ENCODE assay signal across 29 cellular contexts in the genomic region with DNA sequence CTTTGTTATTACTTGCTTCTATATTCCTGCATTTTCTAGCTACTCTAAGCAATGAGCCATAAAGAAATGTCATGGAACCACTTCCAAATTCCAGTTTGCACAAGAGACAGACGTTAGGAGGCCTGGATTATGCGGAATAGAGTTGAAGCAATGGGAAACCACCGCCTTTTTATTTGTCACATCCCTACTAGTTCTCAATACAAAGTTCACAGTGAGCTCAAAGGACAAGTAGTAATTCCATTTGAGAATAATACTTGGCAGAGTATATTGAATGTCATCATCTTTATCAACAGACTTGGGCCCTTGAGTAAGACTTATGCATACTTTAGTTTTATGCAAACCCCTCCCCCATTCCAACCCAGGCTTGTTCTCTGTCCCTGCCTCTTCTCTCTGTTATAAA. TPM values are rescaled to one million over a fixed set of nuclear protein-coding genes. Genes with fewer than 3 reads are reported as not detected.
DNase-seq lines count a peak whose midpoint lies in the region; ATAC-seq, FAIRE-seq and TF ChIP-seq lines count a peak whose summit lies in the region.
"Had no signal": no experiment of that assay in that cellular context is flagged by ENCODE, and none has a peak within 500 bp of the region (broad histone marks: within the 10 kb centered on the region; RNA-seq: fewer than 3 reads in every experiment).

No MANE protein-coding gene starts in this region.

- H3K9me3 ChIP-seq in astrocyte (ENCODE audit: insufficient read depth, low read depth, low read length) (no peaks in the 10 kb centered on the region), gastrocnemius medialis (no peaks in the 10 kb centered on the region)
- H3K9me3 ChIP-seq: left lung, neutrophil, Peyer's patch had no signal

- H3K79me2 ChIP-seq in astrocyte (ENCODE audit: insufficient read depth, low read length), result no peaks in the 10 kb centered on the region

- H3K27me3 ChIP-seq in astrocyte (ENCODE audit: insufficient read depth, low read length) (no peaks in the 10 kb centered on the region), gastrocnemius medialis (no peaks in the 10 kb centered on the region), foreskin keratinocyte (no peaks in the 10 kb centered on the region)
- H3K27me3 ChIP-seq: left lung, neutrophil, Peyer's patch had no signal

- no peak overlapping the region for H3K9ac ChIP-seq in astrocyte (ENCODE audit: low read length)

- H3K27ac ChIP-seq in astrocyte (ENCODE audit: low read depth, low read length) (no peak overlapping the region), gastrocnemius medialis (no peak overlapping the region), foreskin keratinocyte (no peak overlapping the region)
- H3K27ac ChIP-seq: epithelial cell of prostate, left lung, neutrophil, VCaP had no signal

- FAIRE-seq in astrocyte (lab: Jason Lieb, UNC), result no peak
- FAIRE-seq: HTR-8/SVneo had no signal

- no peak overlapping the region for H2AFZ ChIP-seq in astrocyte (ENCODE audit: low read depth, low read length)

- no peaks in the 10 kb centered on the region for H3K36me3 Mint-ChIP-seq in astrocyte (ENCODE audit: low read depth, unreplicated experiment)

- H3K4me3 ChIP-seq in astrocyte (ENCODE audit: insufficient read depth, low read depth, low read length), result no peak overlapping the region
- H3K4me3 ChIP-seq in gastrocnemius medialis, result no peak overlapping the region
- H3K4me3 ChIP-seq: left lung, Peyer's patch had no signal

- no peaks in the 10 kb centered on the region for H3K27me3 Mint-ChIP-seq in astrocyte (ENCODE audit: low read depth, unreplicated experiment)

- H3K4me3 Mint-ChIP-seq in astrocyte (ENCODE audit: unreplicated experiment), result no peak overlapping the region

- TF ChIP-seq CTCF in astrocyte (IDR thresholded peaks at IDR 0.05; ENCODE audit: insufficient read depth, low read depth, low read length) (no peak), gastrocnemius medialis (IDR thresholded peaks at IDR 0.05 in 4 of 5, conservative IDR thresholded peaks at IDR 0.05 in 1 of 5) (no peak), foreskin keratinocyte (conservative IDR thresholded peaks at IDR 0.05) (no peak)

- DNase-seq in EL (peak; percentile 3), astrocyte (ENCODE audit: low read depth) (peak; percentile 12), left ventricle myocardium superior (no peak), gastrocnemius medialis (no peak), NCI-H446 (lab: John Stamatoyannopoulos, UW) (no peak), D341Med (ENCODE audit: low spot score) (no peak), foreskin keratinocyte (no peak)
- DNase-seq: activated CD4-positive, alpha-beta T cell treated with anti-CD3 and anti-CD28 coated beads, Interleukin-2, amount 50 U/mL, for 1 hour; amniotic stem cell; central memory CD4-positive, alpha-beta T cell; GF-D8; Karpas-422; left lung; NCI-H1048; NCI-H2029; stimulated activated CD4-positive, alpha-beta T cell treated with anti-CD3 and anti-CD28 coated beads, Interleukin-15, amount 100 ng/mL, for 24 hours had no signal

- H3K9me3 Mint-ChIP-seq in astrocyte (ENCODE audit: unreplicated experiment), result no peaks in the 10 kb centered on the region

- no peaks in the 10 kb centered on the region for H4K20me1 ChIP-seq in astrocyte (ENCODE audit: insufficient read depth, low read length)

- TF ChIP-seq POLR2A in gastrocnemius medialis (IDR thresholded peaks at IDR 0.05), result no peak

- no peak overlapping the region for H3K27ac Mint-ChIP-seq in astrocyte (ENCODE audit: unreplicated experiment)
- H3K27ac Mint-ChIP-seq: activated T-helper 2 cell treated with anti-CD3 and anti-CD28 coated beads, Interferon-gamma antibody, Interleukin-2, Interleukin-4, amounts not matched to agents 10 μg/mL and 5 μg/mL and 100 μg/mL, durations not matched to agents 14 hours and 24 hours and 36 hours had no signal

- H3K36me3 ChIP-seq in astrocyte (ENCODE audit: insufficient read depth, low read length), result no peaks in the 10 kb centered on the region
- H3K36me3 ChIP-seq in gastrocnemius medialis, result no peaks in the 10 kb centered on the region
- H3K36me3 ChIP-seq: left lung, neutrophil, Peyer's patch had no signal

- intact Hi-C loops in left ventricle myocardium superior (cut with micrococcal nuclease), result no loop called here
- intact Hi-C loops in gastrocnemius medialis (cut with DNase I; ENCODE audit: low total_unique reads), result no loop called here

- ATAC-seq in left ventricle myocardium superior, result peak; percentile 82
- peak; percentile 61 to 63 for ATAC-seq in gastrocnemius medialis
- ATAC-seq in GM19395 (IDR thresholded peaks at IDR 0.05; ENCODE audit: unreplicated experiment), result no peak
- ATAC-seq in foreskin keratinocyte, result no peak
- ATAC-seq: HCT116, left lung had no signal

- H3K4me1 ChIP-seq in astrocyte (ENCODE audit: insufficient read depth, low read length) (no peaks in the 10 kb centered on the region), gastrocnemius medialis (no peaks in the 10 kb centered on the region), foreskin keratinocyte (no peaks in the 10 kb centered on the region)
- H3K4me1 ChIP-seq: left lung, Peyer's patch had no signal

- peaks cover 1% of the 10 kb centered on the region for H3K4me1 Mint-ChIP-seq in astrocyte (ENCODE audit: low read depth, unreplicated experiment)

- in situ Hi-C loops in gastrocnemius medialis (cut with MboI; ENCODE audit: low sequenced_read_pairs in 4 of 4), result no loop called here

- H3K4me2 ChIP-seq in astrocyte (ENCODE audit: low read length), result no peak overlapping the region

RNA-seq across cellular contexts. Expression of gene SLC15A5, which starts 3.7 kb away (rescaled TPM):
- total RNA-seq in astrocyte, result not detected in 2 replicates
- not detected for total RNA-seq in left ventricle myocardium superior
- not detected for total RNA-seq in gastrocnemius medialis
- not detected in 2 replicates for total RNA-seq in foreskin keratinocyte
- polyA plus RNA-seq in foreskin keratinocyte, result not detected in 2 replicates
- total RNA-seq: activated T-helper 2 cell treated with anti-CD3 and anti-CD28 coated beads, Interferon-gamma antibody, Interleukin-2, Interleukin-4, amounts not matched to agents 10 μg/mL and 5 μg/mL and 100 μg/mL, durations not matched to agents 14 hours and 24 hours and 36 hours; glomerular endothelial cell; left lung; mononuclear cell; Peyer's patch; SK-MEL-5; T-helper 2 cell treated with Interferon-gamma antibody and Interleukin-4, amounts not matched to agents 100 ng/mL and 5 ng/mL, for 36 hours; temporal lobe had no signal

Comparison
In these comparisons a context has a peak if more than half of its experiments do, and no peak if none do; other contexts are left out.
1. DNase-seq: peak in EL (single experiment) and astrocyte (single experiment); none in left ventricle myocardium superior (single experiment), gastrocnemius medialis (0 of 2), NCI-H446 (0 of 2), D341Med (single experiment) and foreskin keratinocyte (0 of 2).
2. ATAC-seq: peak in left ventricle myocardium superior (single experiment) and gastrocnemius medialis (2 of 2); none in GM19395 (single experiment) and foreskin keratinocyte (single experiment).